ENCODE assay signal across 8 cellular contexts in the genomic region with DNA sequence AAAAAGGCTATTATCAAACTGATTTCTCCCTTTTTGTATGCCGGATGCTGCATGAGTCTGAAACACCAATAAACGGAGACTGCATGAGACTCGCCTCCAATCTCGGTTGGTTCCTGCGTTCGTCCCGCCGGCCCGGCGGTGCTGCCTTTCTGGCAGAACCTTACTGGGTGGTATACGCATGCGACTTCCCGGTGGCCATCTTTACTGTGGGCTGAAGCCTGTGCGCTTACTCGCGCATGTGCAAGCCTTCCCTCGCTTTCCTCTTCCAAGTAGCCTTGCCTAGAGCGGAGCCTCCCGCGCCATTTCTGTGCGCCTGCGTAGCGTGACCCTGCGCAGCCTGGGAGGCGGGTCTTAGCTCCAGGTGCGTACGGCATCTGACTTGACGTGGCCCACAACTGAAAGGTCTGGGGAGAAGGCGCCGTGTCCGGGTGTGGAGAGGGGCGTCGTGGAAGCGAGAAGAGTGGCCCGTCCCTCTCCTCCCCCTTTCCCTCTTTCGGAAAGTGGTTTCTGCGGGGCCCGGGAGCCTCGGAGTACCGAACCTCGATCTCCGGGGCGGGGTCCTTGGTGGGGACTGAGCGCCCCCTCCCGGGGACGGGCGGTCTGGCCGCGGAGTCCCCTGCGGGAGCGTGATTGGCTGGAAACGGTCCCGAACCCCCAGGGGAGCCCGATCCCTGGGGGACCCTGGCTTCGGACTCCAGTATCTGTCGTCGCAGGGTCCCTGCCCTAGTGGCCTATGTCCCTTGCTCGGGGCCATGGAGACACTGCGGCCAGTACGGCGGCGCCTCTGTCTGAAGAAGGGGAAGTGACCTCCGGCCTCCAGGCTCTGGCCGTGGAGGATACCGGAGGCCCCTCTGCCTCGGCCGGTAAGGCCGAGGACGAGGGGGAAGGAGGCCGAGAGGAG. TPM values are rescaled to one million over a fixed set of nuclear protein-coding genes. Genes with fewer than 3 reads are reported as not detected.
DNase-seq lines count a peak whose midpoint lies in the region; TF ChIP-seq lines count a peak whose summit lies in the region.

Gene PAGR1, plus strand, starts transcription at position 360 of the 901 bp plus-strand sequence. Its CDS starts 374 bp downstream, at position 734.

- 0% methylated on average over 35 to 53 of the region's 70 CpGs for WGBS in testis, 2 donors

- TF ChIP-seq POLR2A in testis (IDR thresholded peaks at IDR 0.05): peak; percentile 19

- peak within 1 kb of the TSS; percentile 87 for H3K9ac ChIP-seq in SK-N-MC (ENCODE audit: insufficient read length)

- peaks cover 5% of the 10 kb centered on the region for H3K36me3 ChIP-seq in GM06990 (ENCODE audit: control insufficient read depth, insufficient read depth, low read length)
- H3K36me3 ChIP-seq in SK-N-MC (ENCODE audit: insufficient read depth, low read length): peaks cover 28% of the 10 kb centered on the region
- no peaks in the 10 kb centered on the region for H3K36me3 ChIP-seq in testis (ENCODE audit: low read depth, missing control alignments)

- TF ChIP-seq CTCF in GM06990 (IDR thresholded peaks at IDR 0.05; ENCODE audit: insufficient read depth, low read length, poor library complexity, severe bottlenecking): peak; percentile 98
- peak; percentile 90 for TF ChIP-seq CTCF in HFF-Myc (IDR thresholded peaks at IDR 0.05; ENCODE audit: low read depth, low read length, missing control alignments)
- TF ChIP-seq CTCF in testis (IDR thresholded peaks at IDR 0.05): peak; percentile 72 to 91 (median 76)

- intact Hi-C loops in testis (cut with DNase I; ENCODE audit: low total_unique reads): no loop called here

- peak within 1 kb of the TSS; percentile 96 for H3K27ac ChIP-seq in SK-N-MC
- H3K27ac ChIP-seq in testis: peak within 1 kb of the TSS; percentile 91 to 98

- H3K27me3 ChIP-seq in GM06990 (replicated peaks; ENCODE audit: control insufficient read depth, insufficient read depth, low read length) (no peaks in the 10 kb centered on the region), testis (no peaks in the 10 kb centered on the region)

- peak; percentile 99 for DNase-seq in GM06990 (ENCODE audit: extremely low read depth, insufficient read length)
- DNase-seq in HFF-Myc (ENCODE audit: extremely low read depth, low read depth): peak; percentile 99
- peak; percentile 100 for DNase-seq in NAMALWA (ENCODE audit: low spot score)
- peak; percentile 100 for DNase-seq in SK-N-MC (ENCODE audit: low read depth, low spot score)
- DNase-seq in activated naive CD4-positive, alpha-beta T cell treated with anti-CD3 and anti-CD28 coated beads, Interleukin-2, amount 50 U/mL, for 16 hours: peak; percentile 97
- peak; percentile 98 for DNase-seq in globus pallidus (ENCODE audit: low spot score)
- peak; percentile 98 for DNase-seq in occipital lobe (lab: John Stamatoyannopoulos, UW)
- DNase-seq in testis: peak; percentile 99

- H3K4me1 ChIP-seq in testis: peaks cover 53% of the 10 kb centered on the region

- no peaks in the 10 kb centered on the region for H3K9me3 ChIP-seq in SK-N-MC (ENCODE audit: low read depth, low read length)
- no peaks in the 10 kb centered on the region for H3K9me3 ChIP-seq in testis

- H3K4me3 ChIP-seq in GM06990 (replicated peaks; ENCODE audit: low read depth, low read length): peak within 1 kb of the TSS; percentile 89
- peak within 1 kb of the TSS; percentile 87 for H3K4me3 ChIP-seq in HFF-Myc (replicated peaks; ENCODE audit: low read depth, low read length)
- peak within 1 kb of the TSS; percentile 91 for H3K4me3 ChIP-seq in SK-N-MC
- H3K4me3 ChIP-seq in testis: peak within 1 kb of the TSS; percentile 75 to 78

RNA-seq across cellular contexts. Expression of gene PAGR1, which starts in this region (rescaled TPM):
- total RNA-seq in occipital lobe (10.8 TPM), testis (10 to 100 TPM; 53.0 to 68.4 TPM)
- 36.1 TPM for polyA plus RNA-seq in testis (ENCODE audit: insufficient read depth, low read depth, low replicate concordance)

Comparison
In these comparisons a context has a peak if more than half of its experiments do, and no peak if none do; other contexts are left out.
1. Peak in every context shown above with its lines: DNase-seq, H3K4me3 ChIP-seq and H3K27ac ChIP-seq.